In genomic region chr12:20194171-20194570, GRCh38 we compare ENCODE assay signal across 12 cellular contexts.
DNase-seq lines count a peak whose midpoint lies in the region; ATAC-seq and TF ChIP-seq lines count a peak whose summit lies in the region.
"Had no signal": no experiment of that assay in that cellular context is flagged by ENCODE, and none has a peak within 500 bp of the region (broad histone marks: within the 10 kb centered on the region; RNA-seq: fewer than 3 reads in every experiment).

No MANE protein-coding gene starts in this region.

- peaks cover 0 to 13% (median 0%) of the 10 kb centered on the region in 11 donors for H3K9me3 Mint-ChIP-seq in naive thymus-derived CD4-positive, alpha-beta T cell

- H3K36me3 ChIP-seq in ascending aorta (no peaks in the 10 kb centered on the region), testis (ENCODE audit: low read depth, missing control alignments) (no peaks in the 10 kb centered on the region)
- no peaks in the 10 kb centered on the region for H3K36me3 ChIP-seq in naive thymus-derived CD4-positive, alpha-beta T cell (ENCODE audit: control insufficient read depth in 2 of 3, insufficient read depth in 3 of 3, low read length in 3 of 3)
- H3K36me3 ChIP-seq: vagina had no signal

- H3K4me3 ChIP-seq in ascending aorta (no peak overlapping the region), testis (no peak overlapping the region)
- H3K4me3 ChIP-seq in naive thymus-derived CD4-positive, alpha-beta T cell (ENCODE audit: low read length) = no peak overlapping the region
- H3K4me3 ChIP-seq: vagina had no signal

- intact Hi-C loops in ascending aorta (cut with DNase I) (no loop called here), testis (cut with DNase I; ENCODE audit: low total_unique reads) (no loop called here)
- intact Hi-C loops in naive thymus-derived CD4-positive, alpha-beta T cell (cut with micrococcal nuclease) = no loop called here

- 43 to 63% methylated on average over 4 of the region's 4 CpGs for WGBS in testis, 2 donors

- no peak overlapping the region for H3K4me3 Mint-ChIP-seq in naive thymus-derived CD4-positive, alpha-beta T cell
- H3K4me3 Mint-ChIP-seq: activated naive CD4-positive, alpha-beta T cell treated with anti-CD3 and anti-CD28 coated beads, Interleukin-2, amount 10 ng/mL, durations not matched to agents 7 days and 5 days had no signal

- TF ChIP-seq POLR2A in testis (IDR thresholded peaks at IDR 0.05) = no peak

- CTCF ChIA-PET in naive thymus-derived CD4-positive, alpha-beta T cell (lab: Charles Lee) = no interaction called here

- POLR2A ChIA-PET in naive thymus-derived CD4-positive, alpha-beta T cell (lab: Charles Lee) = no interaction called here

- H3K9me3 ChIP-seq in ascending aorta (no peaks in the 10 kb centered on the region), testis (no peaks in the 10 kb centered on the region)
- no peaks in the 10 kb centered on the region for H3K9me3 ChIP-seq in naive thymus-derived CD4-positive, alpha-beta T cell (ENCODE audit: control insufficient read depth in 2 of 3, low read length in 3 of 3)
- H3K9me3 ChIP-seq: vagina had no signal

- peaks cover 0 to 3% of the 10 kb centered on the region in 2 donors for H3K4me1 ChIP-seq in ascending aorta
- H3K4me1 ChIP-seq in testis = no peaks in the 10 kb centered on the region
- H3K4me1 ChIP-seq in naive thymus-derived CD4-positive, alpha-beta T cell (ENCODE audit: control insufficient read depth in 2 of 2, insufficient read depth in 2 of 2, low read length in 2 of 2) = no peaks in the 10 kb centered on the region
- H3K4me1 ChIP-seq: vagina had no signal

- no peaks in the 10 kb centered on the region for H3K27me3 Mint-ChIP-seq in naive thymus-derived CD4-positive, alpha-beta T cell
- H3K27me3 Mint-ChIP-seq: activated naive CD4-positive, alpha-beta T cell treated with anti-CD3 and anti-CD28 coated beads, Interleukin-2, amount 10 ng/mL, durations not matched to agents 7 days and 5 days had no signal

- no peaks in the 10 kb centered on the region for H3K36me3 Mint-ChIP-seq in naive thymus-derived CD4-positive, alpha-beta T cell
- H3K36me3 Mint-ChIP-seq: activated naive CD4-positive, alpha-beta T cell treated with anti-CD3 and anti-CD28 coated beads, Interleukin-2, amount 10 ng/mL, durations not matched to agents 7 days and 5 days had no signal

- H3K27me3 ChIP-seq in ascending aorta = no peaks in the 10 kb centered on the region
- no peaks in the 10 kb centered on the region for H3K27me3 ChIP-seq in testis
- no peaks in the 10 kb centered on the region for H3K27me3 ChIP-seq in naive thymus-derived CD4-positive, alpha-beta T cell (ENCODE audit: control insufficient read depth in 2 of 2, insufficient read depth in 2 of 2, low read length in 2 of 2)
- H3K27me3 ChIP-seq: vagina had no signal

- peak; percentile 37 for DNase-seq in NCI-H82 (lab: John Stamatoyannopoulos, UW)
- DNase-seq in NCI-H82 treated with DMSO at 0.1 percent for 48 hours (lab: John Stamatoyannopoulos, UW; ENCODE audit: unreplicated experiment) = no peak
- no peak for DNase-seq in ascending aorta (ENCODE audit: low spot score in 2 of 2)
- DNase-seq in hepatic stellate cell (ENCODE audit: low spot score) = peak; percentile 6
- peak; percentile 25 for DNase-seq in testis
- DNase-seq in naive thymus-derived CD4-positive, alpha-beta T cell = no peak
- no peak for DNase-seq in activated effector memory CD4-positive, alpha-beta T cell treated with Interleukin-2 at 50 U/mL for 16 hours
- DNase-seq in activated CD4-positive, CD25-positive, alpha-beta regulatory T cell treated with anti-CD3 and anti-CD28 coated beads, Interleukin-2, amount 50 U/mL, for 72 hours = no peak
- DNase-seq: activated CD4-positive, CD25-positive, alpha-beta regulatory T cell; activated naive CD4-positive, alpha-beta T cell treated with anti-CD3 and anti-CD28 coated beads, Interleukin-2, amount 10 ng/mL, durations not matched to agents 7 days and 5 days; Kasumi-1 had no signal

- no peak for ATAC-seq in naive thymus-derived CD4-positive, alpha-beta T cell

- H3K27ac ChIP-seq in ascending aorta = no peak overlapping the region
- H3K27ac ChIP-seq in testis = no peak overlapping the region
- no peak overlapping the region for H3K27ac ChIP-seq in naive thymus-derived CD4-positive, alpha-beta T cell (ENCODE audit: low read depth, low read length)
- H3K27ac ChIP-seq: vagina had no signal

- no peaks in the 10 kb centered on the region for H3K4me1 Mint-ChIP-seq in naive thymus-derived CD4-positive, alpha-beta T cell
- H3K4me1 Mint-ChIP-seq: activated naive CD4-positive, alpha-beta T cell treated with anti-CD3 and anti-CD28 coated beads, Interleukin-2, amount 10 ng/mL, durations not matched to agents 7 days and 5 days had no signal

- H3K27ac Mint-ChIP-seq in naive thymus-derived CD4-positive, alpha-beta T cell = peak overlapping the region in 1 of 9 donors; percentile 19
- H3K27ac Mint-ChIP-seq: activated naive CD4-positive, alpha-beta T cell treated with anti-CD3 and anti-CD28 coated beads, Interleukin-2, amount 10 ng/mL, durations not matched to agents 7 days and 5 days had no signal

- peak in 2 of 3 experiments; percentile 12 to 13 for TF ChIP-seq CTCF in ascending aorta (IDR thresholded peaks at IDR 0.05)
- TF ChIP-seq CTCF in testis (IDR thresholded peaks at IDR 0.05) = no peak

Comparison
In these comparisons a context has a peak if more than half of its experiments do, and no peak if none do; other contexts are left out.
1. DNase-seq: peak in NCI-H82 (single experiment), hepatic stellate cell (single experiment) and testis (single experiment); none in NCI-H82 treated with DMSO at 0.1 percent for 48 hours (single experiment), ascending aorta (0 of 2), naive thymus-derived CD4-positive, alpha-beta T cell (0 of 9), activated effector memory CD4-positive, alpha-beta T cell treated with Interleukin-2 at 50 U/mL for 16 hours (single experiment) and activated CD4-positive, CD25-positive, alpha-beta regulatory T cell treated with anti-CD3 and anti-CD28 coated beads, Interleukin-2, amount 50 U/mL, for 72 hours (single experiment).
2. CTCF ChIP-seq: peak in ascending aorta (2 of 3); none in testis (0 of 3).